ENCODE assay signal across 28 cellular contexts in genomic region chr1:32010246-32010645, GRCh38.
"Had no signal": no experiment of that assay in that cellular context is flagged by ENCODE, and none has a peak within 500 bp of the region (broad histone marks: within the 10 kb centered on the region; RNA-seq: fewer than 3 reads in every experiment).

No MANE protein-coding gene starts in this region.

- ATAC-seq: activated CD8-positive, alpha-beta memory T cell treated with anti-CD3 and anti-CD28 coated beads, Interleukin-2, amount 10 ng/mL, durations not matched to agents 7 days and 5 days had no signal

- H3K36me3 Mint-ChIP-seq: activated naive CD8-positive, alpha-beta T cell had no signal

- DNase-seq: activated CD4-positive, alpha-beta memory T cell treated with anti-CD3 and anti-CD28 coated beads, Interleukin-2, amount 10 ng/mL, durations not matched to agents 7 days and 5 days; activated CD4-positive, alpha-beta T cell treated with anti-CD3 and anti-CD28 coated beads for 1 hour; activated CD4-positive, alpha-beta T cell treated with anti-CD3 and anti-CD28 coated beads for 48 hours; activated CD4-positive, CD25-positive, alpha-beta regulatory T cell; activated CD8-positive, alpha-beta memory T cell treated with anti-CD3 and anti-CD28 coated beads for 24 hours; activated CD8-positive, alpha-beta memory T cell treated with anti-CD3 and anti-CD28 coated beads, Interleukin-2, amount 10 ng/mL, durations not matched to agents 7 days and 5 days; activated CD8-positive, alpha-beta memory T cell treated with anti-CD3 and anti-CD28 coated beads, Interleukin-2, amount 50 U/mL, for 48 hours; activated effector memory CD4-positive, alpha-beta T cell treated with Interleukin-2 at 50 U/mL for 16 hours; activated naive CD4-positive, alpha-beta T cell treated with anti-CD3 and anti-CD28 coated beads, Interleukin-2, amount 10 ng/mL, durations not matched to agents 7 days and 5 days; activated T-cell treated with anti-CD3 and anti-CD28 coated beads, Interleukin-2, amount 50 U/mL, for 48 hours; amniotic stem cell; aorta; brain microvascular endothelial cell; central memory CD4-positive, alpha-beta T cell; NCI-H1105; NCI-H1417 treated with DMSO at 0.1 percent for 48 hours; NCI-H187 treated with DMSO at 0.1 percent for 48 hours; NCI-H2081; NCI-H2171 treated with DMSO at 0.1 percent for 48 hours; NCI-H345; NCI-H526; NCI-H748 treated with DMSO at 0.1 percent for 48 hours; NK-92 treated with Interleukin-12 subunit alpha and Interleukin-12 subunit beta, amount 100 ng/mL, for 24 hours; PC-9; Right ventricle myocardium superior; T1000; WERI-Rb-1 had no signal

- H3K27me3 Mint-ChIP-seq: activated CD4-positive, alpha-beta memory T cell treated with anti-CD3 and anti-CD28 coated beads, Interleukin-2, amount 10 ng/mL, durations not matched to agents 7 days and 5 days; activated naive CD8-positive, alpha-beta T cell had no signal

- H3K4me3 Mint-ChIP-seq: activated CD4-positive, alpha-beta memory T cell treated with anti-CD3 and anti-CD28 coated beads, Interleukin-2, amount 10 ng/mL, durations not matched to agents 7 days and 5 days; activated CD8-positive, alpha-beta memory T cell treated with anti-CD3 and anti-CD28 coated beads, Interleukin-2, amount 10 ng/mL, durations not matched to agents 7 days and 5 days; activated naive CD4-positive, alpha-beta T cell treated with anti-CD3 and anti-CD28 coated beads, Interleukin-2, amount 10 ng/mL, durations not matched to agents 7 days and 5 days; activated naive CD8-positive, alpha-beta T cell had no signal

- H3K4me2 ChIP-seq: PC-9 had no signal

- H3K36me3 ChIP-seq: brain microvascular endothelial cell had no signal

- H3K27ac Mint-ChIP-seq: activated CD4-positive, alpha-beta memory T cell treated with anti-CD3 and anti-CD28 coated beads, Interleukin-2, amount 10 ng/mL, durations not matched to agents 7 days and 5 days; activated CD8-positive, alpha-beta memory T cell treated with anti-CD3 and anti-CD28 coated beads, Interleukin-2, amount 10 ng/mL, durations not matched to agents 7 days and 5 days; activated naive CD4-positive, alpha-beta T cell treated with anti-CD3 and anti-CD28 coated beads, Interleukin-2, amount 10 ng/mL, durations not matched to agents 7 days and 5 days had no signal

- H3K27ac ChIP-seq: brain microvascular endothelial cell, PC-9, WERI-Rb-1 had no signal

- H2AFZ ChIP-seq: PC-9 had no signal

- H3K4me3 ChIP-seq: PC-9 had no signal

- H3K9me3 Mint-ChIP-seq: activated CD4-positive, alpha-beta memory T cell treated with anti-CD3 and anti-CD28 coated beads, Interleukin-2, amount 10 ng/mL, durations not matched to agents 7 days and 5 days; activated naive CD4-positive, alpha-beta T cell treated with anti-CD3 and anti-CD28 coated beads, Interleukin-2, amount 10 ng/mL, durations not matched to agents 7 days and 5 days had no signal

- H3K27me3 ChIP-seq: brain microvascular endothelial cell had no signal
